Comparison of ENCODE assay signal across 3 cellular contexts in genomic region chr17:65235284-65235683, GRCh38.
A peak's percentile ranks its signal among the peaks of the same experiment; 100 is the strongest.
TF ChIP-seq lines count a peak whose summit lies in the region.

No MANE protein-coding gene starts in this region.

TF ChIP-seq in A549, 52 proteins besides CTCF, POLR2A, EP300 and RAD21:
- TF ChIP-seq REST (IDR thresholded peaks at IDR 0.05) (no peak), POLR2AphosphoS2 (conservative IDR thresholded peaks at IDR 0.05; ENCODE audit: low read length) (no peak), JUNB (IDR thresholded peaks at IDR 0.05) (no peak), HMGXB4 (CRISPR knock-in tag; IDR thresholded peaks at IDR 0.05; ENCODE audit: borderline replicate concordance) (no peak), NFE2L2 (conservative IDR thresholded peaks at IDR 0.05; ENCODE audit: low read length) (no peak), HOXA7 (CRISPR knock-in tag; IDR thresholded peaks at IDR 0.05) (no peak), ZNF302 (CRISPR knock-in tag; IDR thresholded peaks at IDR 0.05) (no peak), HOXB5 (CRISPR knock-in tag; IDR thresholded peaks at IDR 0.05) (no peak), KDM1A (IDR thresholded peaks at IDR 0.05; ENCODE audit: low read depth) (no peak), RNF2 (IDR thresholded peaks at IDR 0.05; ENCODE audit: borderline replicate concordance, low read depth) (no peak), CEBPB (IDR thresholded peaks at IDR 0.05) (no peak)

TF ChIP-seq in endothelial cell of umbilical vein, 7 proteins besides CTCF, POLR2A, EP300 and RAD21:
- TF ChIP-seq GATA2 (IDR thresholded peaks at IDR 0.05; ENCODE audit: insufficient read depth, insufficient read length, low read depth, low read length), result peak; percentile 77
- no peak for TF ChIP-seq EZH2 (IDR thresholded peaks at IDR 0.05; ENCODE audit: borderline replicate concordance, low read depth, low read length, severe bottlenecking)

TF ChIP-seq in SK-N-SH, 30 proteins besides CTCF, POLR2A, EP300 and RAD21:
- TF ChIP-seq MXI1 (IDR thresholded peaks at IDR 0.05; ENCODE audit: low read depth, low read length) (no peak), CHD2 (IDR thresholded peaks at IDR 0.05; ENCODE audit: low read length, partially characterized antibody) (no peak), ELF1 (IDR thresholded peaks at IDR 0.05) (no peak), POLR2AphosphoS5 (IDR thresholded peaks at IDR 0.05; ENCODE audit: low read depth, low read length) (no peak), IRF3 (IDR thresholded peaks at IDR 0.05; ENCODE audit: low read depth, low read length) (no peak), FOSL2 (IDR thresholded peaks at IDR 0.05; ENCODE audit: borderline replicate concordance, low read depth) (no peak), EZH2phosphoT487 (IDR thresholded peaks at IDR 0.05; ENCODE audit: borderline replicate concordance, low read depth) (no peak), JUND (IDR thresholded peaks at IDR 0.05) (no peak), GABPA (IDR thresholded peaks at IDR 0.05; ENCODE audit: low read depth) (no peak), NRF1 (IDR thresholded peaks at IDR 0.05; ENCODE audit: low read depth, low read length) (no peak), SIN3A (IDR thresholded peaks at IDR 0.05; ENCODE audit: borderline replicate concordance, low read depth, low read length) (no peak), FOXM1 (IDR thresholded peaks at IDR 0.05; ENCODE audit: low read depth) (no peak), RCOR1 (IDR thresholded peaks at IDR 0.05; ENCODE audit: low read length) (no peak), RXRA (IDR thresholded peaks at IDR 0.05; ENCODE audit: borderline replicate concordance, low read depth) (no peak), NFIC (IDR thresholded peaks at IDR 0.05; ENCODE audit: borderline replicate concordance) (no peak), PBX3 (IDR thresholded peaks at IDR 0.05) (no peak), TCF12 (IDR thresholded peaks at IDR 0.05) (no peak)
